18 cellular contexts compared by ENCODE assay signal in genomic region chr20:54356726-54357235, GRCh38.
DNase-seq lines count a peak whose midpoint lies in the region; ATAC-seq, FAIRE-seq and TF ChIP-seq lines count a peak whose summit lies in the region.
"Had no signal": no experiment of that assay in that cellular context is flagged by ENCODE, and none has a peak within 500 bp of the region (broad histone marks: within the 10 kb centered on the region; RNA-seq: fewer than 3 reads in every experiment).

No MANE protein-coding gene starts in this region.

- no peak for TF ChIP-seq RAD21 in HepG2 (CRISPR knock-in tag; IDR thresholded peaks at IDR 0.05)

- H3K9me3 ChIP-seq in HepG2 (ENCODE audit: low read length) (no peaks in the 10 kb centered on the region), right lobe of liver (no peaks in the 10 kb centered on the region)

- TF ChIP-seq EP300 in HepG2 (IDR thresholded peaks at IDR 0.05; ENCODE audit: low read depth in 2 of 2, low read length in 2 of 2): no peak
- no peak for TF ChIP-seq EP300 in HepG2 (CRISPR knock-in tag; IDR thresholded peaks at IDR 0.05; ENCODE audit: borderline replicate concordance)

- TF ChIP-seq POLR2A in HepG2 (IDR thresholded peaks at IDR 0.05; ENCODE audit: insufficient read depth in 1 of 2, low read depth in 2 of 2, low read length in 2 of 2) (no peak), right lobe of liver (IDR thresholded peaks at IDR 0.05) (no peak)

- intact Hi-C loops in HepG2 (cut with micrococcal nuclease; ENCODE audit: unreplicated experiment): loop anchor here (10.0 kb wide), 1 partner anchor 58 kb away; no protein-coding TSS in a partner anchor
- intact Hi-C loops in right lobe of liver (cut with DNase I): no loop called here

- H3K9ac ChIP-seq in HepG2 (ENCODE audit: insufficient read depth, low read depth, low read length): no peak overlapping the region

- no TSS peak for BruUV-seq in HepG2 (replicated peaks; lab: Mats Ljungman, UMichigan)

- in situ Hi-C loops in HepG2 (cut with HindIII; ENCODE audit: extremely low pct_ligation_motif_present, low pct_unique_long_range_greater_than_20kb): no loop called here

- no peak for DNase-seq in HepG2 (ENCODE audit: low spot score)
- DNase-seq in right lobe of liver: no peak
- DNase-seq in NCI-H524 treated with DMSO at 0.1 percent for 48 hours (lab: John Stamatoyannopoulos, UW): peak; percentile 84
- DNase-seq in fibroblast of peridontal ligament (ENCODE audit: extremely low read depth): peak; percentile 67
- no peak for DNase-seq in NCI-H510A treated with DMSO at 0.1 percent for 48 hours (lab: John Stamatoyannopoulos, UW)
- no peak for DNase-seq in HEK293T (ENCODE audit: extremely low spot score)
- no peak for DNase-seq in activated CD4-positive, alpha-beta T cell treated with anti-CD3 and anti-CD28 coated beads, Interleukin-2, amount 50 U/mL, for 1 hour
- DNase-seq: DMS153, H7, MV-4-11, NCI-H1417, NCI-H2029, NCI-H510A, RPMI8226, SIG-M5 had no signal

- H4K20me1 ChIP-seq in HepG2 (ENCODE audit: insufficient read depth, low read length): no peaks in the 10 kb centered on the region

- POLR2A ChIA-PET in HepG2 (lab: Yijun Ruan, JAX) (no interaction called here), HEK293T (lab: Yijun Ruan, JAX) (no interaction called here)

- H3K27me3 ChIP-seq in HepG2 (ENCODE audit: control insufficient read depth in 1 of 2, insufficient read depth in 2 of 2, low read length in 2 of 2) (peaks cover 0 to 4% of the 10 kb centered on the region in 2 experiments; a peak in 2 of 5 replicates), right lobe of liver (no peaks in the 10 kb centered on the region)

- H3K36me3 ChIP-seq in HepG2 (replicated peaks in 1 of 2; ENCODE audit: control insufficient read depth in 1 of 2, insufficient read depth in 2 of 2, low read length in 2 of 2): no peaks in the 10 kb centered on the region
- H3K36me3 ChIP-seq in right lobe of liver: no peaks in the 10 kb centered on the region

- H3K27ac ChIP-seq in HepG2 (ENCODE audit: extremely low read length, insufficient read depth, low read length): no peak overlapping the region
- H3K27ac ChIP-seq in right lobe of liver: no peak overlapping the region
- H3K27ac ChIP-seq: HL-60 had no signal

- FAIRE-seq in HepG2 (lab: Jason Lieb, UNC): no peak
- FAIRE-seq: K562 had no signal

- H3K4me3 ChIP-seq in HepG2 (replicated peaks in 1 of 3; ENCODE audit: insufficient read depth in 1 of 3, low read depth in 2 of 3, low read length in 3 of 3) (no peak overlapping the region), right lobe of liver (no peak overlapping the region)
- H3K4me3 ChIP-seq: K562 had no signal

- TF ChIP-seq CTCF in HepG2 (CRISPR knock-in tag; IDR thresholded peaks at IDR 0.05) (no peak), right lobe of liver (IDR thresholded peaks at IDR 0.05) (no peak)

- CTCF ChIA-PET in HepG2 (lab: Yijun Ruan, JAX; ENCODE audit: low intra/inter-chr PET ratio, low total read pairs) (no interaction called here), HEK293T (lab: Yijun Ruan, JAX) (no interaction called here)

- ATAC-seq in HepG2 (no peak), right lobe of liver (no peak), GM18861 (IDR thresholded peaks at IDR 0.05; ENCODE audit: unreplicated experiment) (no peak)
- ATAC-seq: K562 had no signal

- H3K4me1 ChIP-seq in HepG2 (ENCODE audit: insufficient read depth, low read length): no peaks in the 10 kb centered on the region
- no peaks in the 10 kb centered on the region for H3K4me1 ChIP-seq in right lobe of liver

- H2AFZ ChIP-seq in HepG2 (ENCODE audit: low read length): no peak overlapping the region

- no peaks in the 10 kb centered on the region for H3K79me2 ChIP-seq in HepG2 (ENCODE audit: insufficient read depth, low read length)

- H3K4me2 ChIP-seq in HepG2 (ENCODE audit: low read depth, low read length): no peak overlapping the region

TF ChIP-seq in HepG2, 621 proteins besides CTCF, POLR2A, EP300 and RAD21:
- peak; percentile 15; the same call in 1 of the 2 replicates for TF ChIP-seq CREM (IDR thresholded peaks at IDR 0.05)
- no peak for TF ChIP-seq CREM (CRISPR knock-in tag; IDR thresholded peaks at IDR 0.05)
- no peak for TF ChIP-seq DR1 (CRISPR knock-in tag; IDR thresholded peaks at IDR 0.05)

TF ChIP-seq in HEK293T, 16 proteins besides CTCF, POLR2A, EP300 and RAD21:
- TF ChIP-seq SP1 (IDR thresholded peaks at IDR 0.05): no peak
- no peak for TF ChIP-seq FOXA1 (IDR thresholded peaks at IDR 0.05)
- TF ChIP-seq HDGF (IDR thresholded peaks at IDR 0.05; ENCODE audit: borderline replicate concordance): no peak
- no peak for TF ChIP-seq BHLHE40 (IDR thresholded peaks at IDR 0.05; ENCODE audit: borderline replicate concordance)
- TF ChIP-seq FOXM1 (IDR thresholded peaks at IDR 0.05; ENCODE audit: borderline replicate concordance): no peak
- TF ChIP-seq ELF4 (IDR thresholded peaks at IDR 0.05): no peak
- TF ChIP-seq ARNT (IDR thresholded peaks at IDR 0.05): no peak
- no peak for TF ChIP-seq FOXK2 (IDR thresholded peaks at IDR 0.05)
- no peak for TF ChIP-seq LEF1 (IDR thresholded peaks at IDR 0.05; ENCODE audit: borderline replicate concordance)
- no peak for TF ChIP-seq ZNF384 (IDR thresholded peaks at IDR 0.05)
- TF ChIP-seq TARDBP (IDR thresholded peaks at IDR 0.05): no peak
- TF ChIP-seq, protein P1, sequence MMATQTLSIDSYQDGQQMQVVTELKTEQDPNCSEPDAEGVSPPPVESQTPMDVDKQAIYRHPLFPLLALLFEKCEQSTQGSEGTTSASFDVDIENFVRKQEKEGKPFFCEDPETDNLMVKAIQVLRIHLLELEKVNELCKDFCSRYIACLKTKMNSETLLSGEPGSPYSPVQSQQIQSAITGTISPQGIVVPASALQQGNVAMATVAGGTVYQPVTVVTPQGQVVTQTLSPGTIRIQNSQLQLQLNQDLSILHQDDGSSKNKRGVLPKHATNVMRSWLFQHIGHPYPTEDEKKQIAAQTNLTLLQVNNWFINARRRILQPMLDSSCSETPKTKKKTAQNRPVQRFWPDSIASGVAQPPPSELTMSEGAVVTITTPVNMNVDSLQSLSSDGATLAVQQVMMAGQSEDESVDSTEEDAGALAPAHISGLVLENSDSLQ (IDR thresholded peaks at IDR 0.05): no peak
- TF ChIP-seq L3MBTL2 (conservative IDR thresholded peaks at IDR 0.05): no peak
- no peak for TF ChIP-seq SUZ12 (IDR thresholded peaks at IDR 0.05)

Comparison
In these comparisons a context has a peak if more than half of its experiments do, and no peak if none do; other contexts are left out.
1. DNase-seq: peak in NCI-H524 treated with DMSO at 0.1 percent for 48 hours (single experiment) and fibroblast of peridontal ligament (single experiment); none in HepG2 (single experiment), right lobe of liver (0 of 3), NCI-H510A treated with DMSO at 0.1 percent for 48 hours (single experiment), HEK293T (single experiment) and activated CD4-positive, alpha-beta T cell treated with anti-CD3 and anti-CD28 coated beads, Interleukin-2, amount 50 U/mL, for 1 hour (single experiment).